In genomic region chr6:37705239-37706051, GRCh38 we compare ENCODE assay signal across 8 cellular contexts. TPM values are rescaled to one million over a fixed set of nuclear protein-coding genes. Genes with fewer than 3 reads are reported as not detected.
DNase-seq lines count a peak whose midpoint lies in the region; ATAC-seq, FAIRE-seq and TF ChIP-seq lines count a peak whose summit lies in the region.

No MANE protein-coding gene starts in this region.

- peak; percentile 60 to 80 for TF ChIP-seq RAD21 in K562 (CRISPR knock-in tag; conservative IDR thresholded peaks at IDR 0.05 in 1 of 2, IDR thresholded peaks at IDR 0.05 in 1 of 2)

- POLR2A ChIA-PET in K562 (lab: Yijun Ruan, JAX) (interaction anchor here (0.7 kb wide), 1 partner anchor 9 kb away, joined by 3 read pairs; no protein-coding TSS in a partner anchor), RWPE1 (lab: Yijun Ruan, JAX; ENCODE audit: low non-redundant PET) (no interaction called here)

- TF ChIP-seq CTCF in K562 (IDR thresholded peaks at IDR 0.05 in 2 of 3, conservative IDR thresholded peaks at IDR 0.05 in 1 of 3; ENCODE audit: insufficient read depth in 2 of 3, low read depth in 1 of 3, low read length in 3 of 3) (peak; percentile 70 to 79 (median 76)), gastrocnemius medialis (IDR thresholded peaks at IDR 0.05 in 4 of 5, conservative IDR thresholded peaks at IDR 0.05 in 1 of 5) (peak in 4 of 5 experiments; percentile 40 to 66 (median 60)), RWPE1 (conservative IDR thresholded peaks at IDR 0.05; ENCODE audit: low read depth) (no peak; the same call in 1 of the 2 replicates)

- TF ChIP-seq POLR2A in GM12891 (IDR thresholded peaks at IDR 0.05; ENCODE audit: low read depth, low read length) (no peak), K562 (conservative IDR thresholded peaks at IDR 0.05) (no peak), gastrocnemius medialis (IDR thresholded peaks at IDR 0.05) (no peak)

- FAIRE-seq in GM12891 (lab: Jason Lieb, UNC) (peak; percentile 86), K562 (lab: Jason Lieb, UNC) (peak; percentile 58)

- BruUV-seq in K562 (replicated peaks; lab: Mats Ljungman, UMichigan), result no TSS peak

- H3K9me3 ChIP-seq in K562 (replicated peaks; ENCODE audit: control insufficient read depth, insufficient read depth, low read depth, low read length) (no peaks in the 10 kb centered on the region), iPS-15b (ENCODE audit: control insufficient read depth, insufficient read depth, low read length) (no peaks in the 10 kb centered on the region), gastrocnemius medialis (no peaks in the 10 kb centered on the region)

- H3K27ac ChIP-seq in K562 (ENCODE audit: extremely low read depth, low read depth, low read length) (no peak overlapping the region), gastrocnemius medialis (peak overlapping the region; percentile 65 to 73 (median 68)), RWPE1 (no peak overlapping the region)

- peak overlapping the region; percentile 76 for H3K4me2 ChIP-seq in K562 (ENCODE audit: insufficient read depth, low read length)

- CTCF ChIA-PET in K562 (lab: Yijun Ruan, JAX; ENCODE audit: low intra/inter-chr PET ratio), result interaction anchor here (0.5 to 0.6 kb wide), 2 partner anchors 66 to 791 kb away, joined by 3 to 5 read pairs; no protein-coding TSS in a partner anchor
- CTCF ChIA-PET in RWPE1 (lab: Yijun Ruan, JAX), result interaction anchor here (0.6 to 1.5 kb wide), 9 partner anchors 8 to 447 kb away, joined by 3 to 8 read pairs (median 3); no protein-coding TSS in a partner anchor

- DNase-seq in GM12891 (ENCODE audit: insufficient read length, low spot score) (peak; percentile 82), UCSD-AML1 (lab: John Stamatoyannopoulos, UW; ENCODE audit: unreplicated experiment) (peak; percentile 41), K562 (ENCODE audit: extremely low read depth in 1 of 4, low spot score in 3 of 4) (peak; percentile 87 to 90 (median 88)), gastrocnemius medialis (peak; percentile 51 to 60), RWPE1 (ENCODE audit: low spot score) (no peak)

- no peaks in the 10 kb centered on the region for H4K20me1 ChIP-seq in K562 (replicated peaks; ENCODE audit: control insufficient read depth, insufficient read depth, low read length)

- ATAC-seq in HG03565 (IDR thresholded peaks at IDR 0.05; ENCODE audit: unreplicated experiment) (peak; percentile 36), K562 (peak; percentile 91), gastrocnemius medialis (peak; percentile 78 to 79), HG02981 (IDR thresholded peaks at IDR 0.05; ENCODE audit: unreplicated experiment) (no peak)

- intact Hi-C loops in K562 (cut with micrococcal nuclease) (loop anchor here (5.0 kb wide), 1 partner anchor 307 kb away; no protein-coding TSS in a partner anchor), gastrocnemius medialis (cut with DNase I; ENCODE audit: low total_unique reads) (no loop called here)

- H2AFZ ChIP-seq in K562 (ENCODE audit: low read depth, low read length), result peak overlapping the region; percentile 94

- no peak; the same call in 1 of the 2 replicates for TF ChIP-seq EP300 in K562 (IDR thresholded peaks at IDR 0.05; ENCODE audit: low read length)

- WGBS in K562 (ENCODE audit: insufficient coverage, low coverage, missing lambda C conversion rate), result 17% methylated on average over 36 of the region's 45 CpGs

- in situ Hi-C loops in K562 (cut with MboI), result loop anchor here (25.0 kb wide), 1 partner anchor 782 kb away; no protein-coding TSS in a partner anchor
- in situ Hi-C loops in gastrocnemius medialis (cut with MboI; ENCODE audit: low sequenced_read_pairs in 4 of 4), result loop anchor here in 2 of 4 donors (25.0 kb wide), 1 partner anchor 782 kb away; no protein-coding TSS in a partner anchor

- H3K79me2 ChIP-seq in K562 (ENCODE audit: control insufficient read depth, insufficient read depth, low read length), result no peaks in the 10 kb centered on the region

- H3K36me3 ChIP-seq in K562 (ENCODE audit: control insufficient read depth, insufficient read depth, low read length), result no peaks in the 10 kb centered on the region
- no peaks in the 10 kb centered on the region for H3K36me3 ChIP-seq in iPS-15b (ENCODE audit: control insufficient read depth, insufficient read depth, low read length)
- no peaks in the 10 kb centered on the region for H3K36me3 ChIP-seq in gastrocnemius medialis

- H3K9me1 ChIP-seq in K562 (ENCODE audit: control insufficient read depth, insufficient read depth, low read length), result no peaks in the 10 kb centered on the region

- peaks cover 4 to 12% of the 10 kb centered on the region in 2 experiments; a peak in 3 of 5 replicates for H3K27me3 ChIP-seq in K562 (ENCODE audit: control insufficient read depth in 2 of 2, insufficient read depth in 2 of 2, low read length in 2 of 2)
- peaks cover 46% of the 10 kb centered on the region for H3K27me3 ChIP-seq in iPS-15b (ENCODE audit: control insufficient read depth, insufficient read depth, low read length)
- H3K27me3 ChIP-seq in gastrocnemius medialis, result no peaks in the 10 kb centered on the region

- H3K4me1 ChIP-seq in K562 (replicated peaks in 1 of 2; ENCODE audit: control insufficient read depth in 2 of 2, insufficient read depth in 2 of 2, low read length in 2 of 2) (peaks cover 8 to 16% of the 10 kb centered on the region in 2 experiments; a peak in 4 of 5 replicates), iPS-15b (ENCODE audit: control insufficient read depth, insufficient read depth, low read length) (peaks cover 9% of the 10 kb centered on the region), gastrocnemius medialis (peaks cover 8 to 11% of the 10 kb centered on the region in 2 donors)

- peak overlapping the region; percentile 50 to 88; a peak in 3 of 4 replicates for H3K9ac ChIP-seq in K562 (ENCODE audit: insufficient read depth in 1 of 2, low read depth in 2 of 2, low read length in 2 of 2)
- H3K9ac ChIP-seq in iPS-15b (ENCODE audit: low read depth, low read length), result peak overlapping the region; percentile 60

- H3K4me3 ChIP-seq in K562 (peak overlapping the region; percentile 36), iPS-15b (ENCODE audit: low read depth, low read length) (peak overlapping the region; percentile 48), gastrocnemius medialis (peak overlapping the region; percentile 53 to 64 (median 58))

TF ChIP-seq in GM12891, 5 proteins besides CTCF, POLR2A, EP300 and RAD21:
- TF ChIP-seq PAX5 (IDR thresholded peaks at IDR 0.05; ENCODE audit: insufficient read depth, low read length, severe bottlenecking) (no peak), SPI1 (IDR thresholded peaks at IDR 0.05; ENCODE audit: low read depth, low read length) (no peak), TAF1 (IDR thresholded peaks at IDR 0.05; ENCODE audit: low read depth, low read length) (no peak), POU2F2 (IDR thresholded peaks at IDR 0.05; ENCODE audit: low read depth, low read length) (no peak), POLR2AphosphoS5 (IDR thresholded peaks at IDR 0.05; ENCODE audit: low read depth, low read length) (no peak)
TF ChIP-seq in GM12891: peak in this region for 0.

TF ChIP-seq in K562, 482 proteins besides CTCF, POLR2A, EP300 and RAD21 (continues in another document):
- TF ChIP-seq FOXM1 (IDR thresholded peaks at IDR 0.05; ENCODE audit: low read depth) (0 out of 2 replicates have a peak, but pooled peaks have one; percentile 43), FOXM1 (CRISPR knock-in tag; IDR thresholded peaks at IDR 0.05; ENCODE audit: low read depth) (no peak), FOXP1 (CRISPR knock-in tag; IDR thresholded peaks at IDR 0.05) (peak; percentile 18; the same call in 1 of the 2 replicates), NFATC3 (IDR thresholded peaks at IDR 0.05) (no peak), ZNF551 (CRISPR knock-in tag; IDR thresholded peaks at IDR 0.05) (no peak), NFRKB (IDR thresholded peaks at IDR 0.05; ENCODE audit: low read depth) (no peak), PCBP1 (IDR thresholded peaks at IDR 0.05; ENCODE audit: low read depth, low read length, poor library complexity, severe bottlenecking) (no peak), ZNF24 (IDR thresholded peaks at IDR 0.05) (no peak), MCM7 (IDR thresholded peaks at IDR 0.05) (no peak), NUFIP1 (IDR thresholded peaks at IDR 0.05; ENCODE audit: partially characterized antibody) (no peak), ZNF253 (CRISPR knock-in tag; conservative IDR thresholded peaks at IDR 0.05) (no peak)

RNA-seq across cellular contexts. Expression of gene MDGA1, which starts 7.8 kb away (rescaled TPM):
- polyA plus RNA-seq in GM12891 (2012; ENCODE audit: low read depth, missing spikeins), result 3.7 TPM
- total RNA-seq in K562 (2011; cell fraction: chromatin; rRNA removed; ENCODE audit: low replicate concordance), result 3.1 and 9.7 TPM in 2 replicates
- 2.6 and 5.3 TPM in 2 replicates for total RNA-seq in K562 (2011; cell fraction: nucleolus; rRNA removed)
- total RNA-seq in K562 (2011; cell fraction: nucleoplasm; rRNA removed), result 3.7 and 6.1 TPM in 2 replicates
- total RNA-seq in K562 (2014; rRNA removed), result 0.50 and 0.57 TPM in 2 replicates
- total RNA-seq in K562 (2014; rRNA removed; fragmentation: Illumina TruSeq; extraction: Trizol), result 0.62 and 0.83 TPM in 2 replicates
- 0.14 and 0.49 TPM in 2 replicates for total RNA-seq in K562 (2015; rRNA removed; fragmentation: Illumina TruSeq; extraction: Trizol)
- 2.2 and 3.2 TPM in 2 replicates for total RNA-seq in K562 (2021)
- 0.34 and 2.1 TPM in 2 replicates for polyA plus RNA-seq in K562 (2011; rRNA removed)
- 0.37 and 4.5 TPM in 2 replicates for polyA plus RNA-seq in K562 (2011; cell fraction: cytosol; rRNA removed)
- 0.86 and 9.4 TPM in 2 replicates for polyA plus RNA-seq in K562 (2011; cell fraction: nucleus; rRNA removed)
- 0.86 and 2.0 TPM in 2 replicates for polyA plus RNA-seq in K562 (2012)
- 0.73 and 1.3 TPM in 2 replicates for polyA plus RNA-seq in K562 (2014; fragmentation: Illumina TruSeq; extraction: Trizol)
- under 1 TPM; 0.18 to 0.31 TPM for polyA plus RNA-seq in K562 (2014; fragmentation: Nextera tagmentation; extraction: Ambion mirVana)
- 1.4 and 2.0 TPM in 2 replicates for polyA plus RNA-seq in K562 (2014; rRNA removed)
- polyA minus RNA-seq in K562 (2011; rRNA and poly(A)+ RNA removed), result 0.33 and 2.5 TPM in 2 replicates
- polyA minus RNA-seq in K562 (2011; cell fraction: cytosol; rRNA and poly(A)+ RNA removed), result 1.6 TPM in 1 of 2 replicates, not detected in the other
- polyA minus RNA-seq in K562 (2011; cell fraction: nucleus; rRNA and poly(A)+ RNA removed), result 0.56 and 3.8 TPM in 2 replicates
- total RNA-seq in gastrocnemius medialis, result 1 to 10 TPM in 2 of 4 donors, under 1 TPM in 2; 0.20 to 8.6 (median 1.1) TPM

Comparison
In these comparisons a context has a peak if more than half of its experiments do, and no peak if none do; other contexts are left out.
1. H3K27ac ChIP-seq: peak in gastrocnemius medialis (4 of 4); none in K562 (single experiment) and RWPE1 (single experiment).
2. Peak in every context shown above with its lines, with median percentiles within 50 percentile points of each other: H3K4me3 ChIP-seq.